7 cellular contexts compared by ENCODE assay signal in the genomic region with DNA sequence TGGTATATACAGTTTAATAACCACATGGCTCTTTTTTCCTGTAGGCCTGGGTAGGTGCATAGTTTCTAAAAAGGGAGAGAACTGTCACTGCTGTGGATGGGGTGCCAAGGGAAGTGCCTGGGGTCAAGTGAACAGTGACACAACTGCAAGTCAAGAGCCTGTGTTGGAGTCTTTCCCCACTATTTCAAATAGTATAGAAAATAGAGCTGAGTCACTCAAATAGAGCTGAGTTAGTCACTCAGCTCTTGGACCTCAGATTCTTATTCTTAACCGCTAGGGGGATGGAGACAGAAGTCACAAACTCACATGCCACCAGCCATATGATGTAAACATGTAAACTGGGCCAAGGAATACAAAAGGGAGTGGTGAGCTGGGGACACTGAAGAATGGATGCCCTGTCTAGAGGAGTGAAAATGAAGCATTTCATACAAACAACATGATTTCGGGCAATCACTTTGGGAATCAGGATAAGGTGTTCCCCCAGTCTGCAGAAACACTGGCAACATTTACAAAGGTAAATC. TPM values are rescaled to one million over a fixed set of nuclear protein-coding genes. Genes with fewer than 3 reads are reported as not detected.
DNase-seq lines count a peak whose midpoint lies in the region; ATAC-seq and TF ChIP-seq lines count a peak whose summit lies in the region.

No MANE protein-coding gene starts in this region.

- POLR2A ChIA-PET in PC-9 (lab: Charles Lee; ENCODE audit: unreplicated experiment), result interaction anchor here (0.6 to 0.7 kb wide), 2 partner anchors 995 to 1136 kb away, joined by 5 to 7 read pairs; no protein-coding TSS in a partner anchor

- intact Hi-C loops in PC-9 (cut with micrococcal nuclease; ENCODE audit: unreplicated experiment), result loop anchor here (1.0 kb wide), 1 partner anchor 21 kb away; no protein-coding TSS in a partner anchor
- intact Hi-C loops in right lobe of liver (cut with DNase I), result no loop called here

- H3F3A ChIP-seq in DOHH2 (ENCODE audit: control insufficient read depth, insufficient read depth) (0 out of 2 replicates have a peak, but pooled peaks cover 4% of the 10 kb centered on the region), PC-9 (ENCODE audit: insufficient read depth, low read depth) (no peaks in the 10 kb centered on the region)

- in situ Hi-C loops in HAP-1 (cut with MboI; ENCODE audit: low sequenced_read_pairs), result loop anchor here (5.0 kb wide), 1 partner anchor 50 kb away; no protein-coding TSS in a partner anchor

- H3K4me2 ChIP-seq in DOHH2 (ENCODE audit: low read length) (no peak overlapping the region; the same call in 1 of the 2 replicates), PC-9 (no peak overlapping the region)

- H3K36me3 ChIP-seq in DOHH2 (ENCODE audit: control insufficient read depth, low read length), result peaks cover 6% of the 10 kb centered on the region
- H3K36me3 ChIP-seq in HAP-1 (replicated peaks), result peaks cover 29% of the 10 kb centered on the region
- no peaks in the 10 kb centered on the region for H3K36me3 ChIP-seq in PC-9 (ENCODE audit: low read depth)
- peaks cover 0 to 18% (median 0%) of the 10 kb centered on the region in 4 donors for H3K36me3 ChIP-seq in right lobe of liver

- H3K9me2 ChIP-seq in DOHH2 (replicated peaks; ENCODE audit: control insufficient read depth, low read length), result no peaks in the 10 kb centered on the region
- H3K9me2 ChIP-seq in PC-9 (ENCODE audit: insufficient read depth), result no peaks in the 10 kb centered on the region

- H3K4me3 ChIP-seq in DOHH2 (ENCODE audit: low read length) (no peak overlapping the region), HAP-1 (peak overlapping the region; percentile 90), PC-9 (no peak overlapping the region), cardiac fibroblast (replicated peaks in 1 of 2; ENCODE audit: low read depth in 2 of 2, low read length in 2 of 2) (no peak overlapping the region), right lobe of liver (peak overlapping the region in 1 of 3 donors; percentile 92)

- no TSS peak for BruUV-seq in PC-9 (replicated peaks; lab: Mats Ljungman, UMichigan)

- H3K9me3 ChIP-seq in DOHH2 (ENCODE audit: control insufficient read depth, insufficient read depth, low read length) (no peaks in the 10 kb centered on the region), HAP-1 (no peaks in the 10 kb centered on the region), PC-9 (ENCODE audit: insufficient read depth, low read depth) (no peaks in the 10 kb centered on the region), right lobe of liver (no peaks in the 10 kb centered on the region)

- H3K27ac ChIP-seq in DOHH2 (ENCODE audit: low read depth, low read length), result no peak overlapping the region
- peak overlapping the region; percentile 44; the same call in 1 of the 2 replicates for H3K27ac ChIP-seq in PC-9
- peak overlapping the region; percentile 3 to 95 (median 41) for H3K27ac ChIP-seq in right lobe of liver

- no peaks in the 10 kb centered on the region for H4K20me1 ChIP-seq in DOHH2 (ENCODE audit: control insufficient read depth, insufficient read depth, low read depth, low read length)
- no peaks in the 10 kb centered on the region for H4K20me1 ChIP-seq in PC-9 (ENCODE audit: insufficient read depth)

- H3K27me3 ChIP-seq in DOHH2 (ENCODE audit: control insufficient read depth, low read length) (no peaks in the 10 kb centered on the region), HAP-1 (ENCODE audit: low read depth) (no peaks in the 10 kb centered on the region), PC-9 (ENCODE audit: insufficient read depth, low read depth) (no peaks in the 10 kb centered on the region), right lobe of liver (no peaks in the 10 kb centered on the region)

- DNase-seq in HAP-1 (ENCODE audit: low spot score in 2 of 2) (peak; percentile 50 to 89), PC-9 (peak in 1 of 2 experiments; percentile 71), cardiac fibroblast (ENCODE audit: low read depth in 2 of 2) (peak; percentile 79 to 90), right lobe of liver (peak in 1 of 3 donors; percentile 59), GOT3 (lab: John Stamatoyannopoulos, UW) (no peak)

- H3K79me2 ChIP-seq in DOHH2 (ENCODE audit: control insufficient read depth, low read length) (peaks cover 5% of the 10 kb centered on the region), PC-9 (ENCODE audit: low read depth) (peaks cover 5% of the 10 kb centered on the region; the same call in 1 of the 2 replicates)

- H2AFZ ChIP-seq in PC-9, result no peak overlapping the region

- ATAC-seq in right lobe of liver (peak in 3 of 4 donors; percentile 11 to 26 (median 16)), HG02759 (IDR thresholded peaks at IDR 0.05; ENCODE audit: unreplicated experiment) (no peak)

- TF ChIP-seq CTCF in DOHH2 (IDR thresholded peaks at IDR 0.05; ENCODE audit: low read depth, low read length, poor library complexity, severe bottlenecking) (peak; percentile 58), PC-9 (conservative IDR thresholded peaks at IDR 0.05) (peak; percentile 67), cardiac fibroblast (IDR thresholded peaks at IDR 0.05; ENCODE audit: low read depth, low read length) (peak; percentile 61), right lobe of liver (IDR thresholded peaks at IDR 0.05) (peak; percentile 43 to 70 (median 53))

- no peak for TF ChIP-seq POLR2A in right lobe of liver (IDR thresholded peaks at IDR 0.05)

- H3K4me1 ChIP-seq in DOHH2 (ENCODE audit: control insufficient read depth, low read length) (peaks cover 36% of the 10 kb centered on the region), HAP-1 (peaks cover 22% of the 10 kb centered on the region), PC-9 (replicated peaks; ENCODE audit: insufficient read depth) (peaks cover 16% of the 10 kb centered on the region), right lobe of liver (peaks cover 0 to 32% (median 11%) of the 10 kb centered on the region in 4 donors)

- CTCF ChIA-PET in PC-9 (lab: Charles Lee), result interaction anchor here (0.7 to 2.0 kb wide), 7 partner anchors 12 to 211 kb away, joined by 3 to 11 read pairs (median 6); no protein-coding TSS in a partner anchor

- WGBS in right lobe of liver (ENCODE audit: insufficient coverage, low coverage, low lambda C conversion rate, missing lambda C conversion rate), result 47% methylated on average over 2 of the region's 2 CpGs

RNA-seq across cellular contexts. Expression of gene NQO2, which starts 2.1 kb away (rescaled TPM):
- total RNA-seq in PC-9 (2021), result 79.4 and 82.9 TPM in 2 replicates
- 10 to 100 TPM; 44.5 to 74.2 (median 67.3) TPM for total RNA-seq in right lobe of liver

RNA-seq across cellular contexts. Expression of gene SERPINB6, which starts 30.5 kb away (rescaled TPM):
- total RNA-seq in PC-9 (2021) (169 and 187 TPM in 2 replicates), right lobe of liver (10 to 100 TPM; 27.0 to 48.5 (median 38.7) TPM)
